In genomic region chr6:32087574-32088486, GRCh38 we compare ENCODE assay signal across 1 cellular context.
TF ChIP-seq lines count a peak whose summit lies in the region.

No MANE protein-coding gene starts in this region.

TF ChIP-seq in HepG2, 621 proteins besides CTCF, POLR2A, EP300 and RAD21 (continued from another document and continues in another):
- TF ChIP-seq, protein P1, sequence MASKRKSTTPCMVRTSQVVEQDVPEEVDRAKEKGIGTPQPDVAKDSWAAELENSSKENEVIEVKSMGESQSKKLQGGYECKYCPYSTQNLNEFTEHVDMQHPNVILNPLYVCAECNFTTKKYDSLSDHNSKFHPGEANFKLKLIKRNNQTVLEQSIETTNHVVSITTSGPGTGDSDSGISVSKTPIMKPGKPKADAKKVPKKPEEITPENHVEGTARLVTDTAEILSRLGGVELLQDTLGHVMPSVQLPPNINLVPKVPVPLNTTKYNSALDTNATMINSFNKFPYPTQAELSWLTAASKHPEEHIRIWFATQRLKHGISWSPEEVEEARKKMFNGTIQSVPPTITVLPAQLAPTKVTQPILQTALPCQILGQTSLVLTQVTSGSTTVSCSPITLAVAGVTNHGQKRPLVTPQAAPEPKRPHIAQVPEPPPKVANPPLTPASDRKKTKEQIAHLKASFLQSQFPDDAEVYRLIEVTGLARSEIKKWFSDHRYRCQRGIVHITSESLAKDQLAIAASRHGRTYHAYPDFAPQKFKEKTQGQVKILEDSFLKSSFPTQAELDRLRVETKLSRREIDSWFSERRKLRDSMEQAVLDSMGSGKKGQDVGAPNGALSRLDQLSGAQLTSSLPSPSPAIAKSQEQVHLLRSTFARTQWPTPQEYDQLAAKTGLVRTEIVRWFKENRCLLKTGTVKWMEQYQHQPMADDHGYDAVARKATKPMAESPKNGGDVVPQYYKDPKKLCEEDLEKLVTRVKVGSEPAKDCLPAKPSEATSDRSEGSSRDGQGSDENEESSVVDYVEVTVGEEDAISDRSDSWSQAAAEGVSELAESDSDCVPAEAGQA (IDR thresholded peaks at IDR 0.05; ENCODE audit: low read depth): peak; percentile 68; the same call in 1 of the 2 replicates
- TF ChIP-seq, protein P1 (CRISPR knock-in tag; IDR thresholded peaks at IDR 0.05; ENCODE audit: borderline replicate concordance): no peak
- TF ChIP-seq ZNF768 (CRISPR knock-in tag; IDR thresholded peaks at IDR 0.05): peak; percentile 71
- TF ChIP-seq ATF7-NPFF (CRISPR knock-in tag; IDR thresholded peaks at IDR 0.05; ENCODE audit: low read depth): peak; percentile 25; the same call in 1 of the 2 replicates
- TF ChIP-seq DNMT1 (CRISPR knock-in tag; IDR thresholded peaks at IDR 0.05): 0 out of 2 replicates have a peak, but pooled peaks have one; percentile 23
- peak; percentile 77 for TF ChIP-seq ZBTB7B (CRISPR knock-in tag; IDR thresholded peaks at IDR 0.05)
- 0 out of 2 replicates have a peak, but pooled peaks have one; percentile 51 for TF ChIP-seq NFKBIZ (CRISPR knock-in tag; IDR thresholded peaks at IDR 0.05)
- peak; percentile 70; the same call in 1 of the 2 replicates for TF ChIP-seq MYC (CRISPR knock-in tag; IDR thresholded peaks at IDR 0.05; ENCODE audit: borderline replicate concordance)
- TF ChIP-seq THAP11 (CRISPR knock-in tag; IDR thresholded peaks at IDR 0.05): peak; percentile 57
- TF ChIP-seq ZFAT (CRISPR knock-in tag; conservative IDR thresholded peaks at IDR 0.05): no peak
- peak; percentile 96 for TF ChIP-seq ZNF12 (CRISPR knock-in tag; IDR thresholded peaks at IDR 0.05)
- TF ChIP-seq, protein P2, sequence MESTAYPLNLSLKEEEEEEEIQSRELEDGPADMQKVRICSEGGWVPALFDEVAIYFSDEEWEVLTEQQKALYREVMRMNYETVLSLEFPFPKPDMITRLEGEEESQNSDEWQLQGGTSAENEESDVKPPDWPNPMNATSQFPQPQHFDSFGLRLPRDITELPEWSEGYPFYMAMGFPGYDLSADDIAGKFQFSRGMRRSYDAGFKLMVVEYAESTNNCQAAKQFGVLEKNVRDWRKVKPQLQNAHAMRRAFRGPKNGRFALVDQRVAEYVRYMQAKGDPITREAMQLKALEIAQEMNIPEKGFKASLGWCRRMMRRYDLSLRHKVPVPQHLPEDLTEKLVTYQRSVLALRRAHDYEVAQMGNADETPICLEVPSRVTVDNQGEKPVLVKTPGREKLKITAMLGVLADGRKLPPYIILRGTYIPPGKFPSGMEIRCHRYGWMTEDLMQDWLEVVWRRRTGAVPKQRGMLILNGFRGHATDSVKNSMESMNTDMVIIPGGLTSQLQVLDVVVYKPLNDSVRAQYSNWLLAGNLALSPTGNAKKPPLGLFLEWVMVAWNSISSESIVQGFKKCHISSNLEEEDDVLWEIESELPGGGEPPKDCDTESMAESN (CRISPR knock-in tag; conservative IDR thresholded peaks at IDR 0.05): peak; percentile 96
- TF ChIP-seq IRX3 (CRISPR knock-in tag; IDR thresholded peaks at IDR 0.05; ENCODE audit: borderline replicate concordance, low read depth): no peak
- TF ChIP-seq HNF4G (IDR thresholded peaks at IDR 0.05; ENCODE audit: borderline replicate concordance, low read depth, low read length): peak; percentile 50; the same call in 1 of the 2 replicates
- no peak; the same call in 1 of the 2 replicates for TF ChIP-seq HNF4G (CRISPR knock-in tag; IDR thresholded peaks at IDR 0.05; ENCODE audit: borderline replicate concordance, low read depth)
- TF ChIP-seq, protein P3, sequence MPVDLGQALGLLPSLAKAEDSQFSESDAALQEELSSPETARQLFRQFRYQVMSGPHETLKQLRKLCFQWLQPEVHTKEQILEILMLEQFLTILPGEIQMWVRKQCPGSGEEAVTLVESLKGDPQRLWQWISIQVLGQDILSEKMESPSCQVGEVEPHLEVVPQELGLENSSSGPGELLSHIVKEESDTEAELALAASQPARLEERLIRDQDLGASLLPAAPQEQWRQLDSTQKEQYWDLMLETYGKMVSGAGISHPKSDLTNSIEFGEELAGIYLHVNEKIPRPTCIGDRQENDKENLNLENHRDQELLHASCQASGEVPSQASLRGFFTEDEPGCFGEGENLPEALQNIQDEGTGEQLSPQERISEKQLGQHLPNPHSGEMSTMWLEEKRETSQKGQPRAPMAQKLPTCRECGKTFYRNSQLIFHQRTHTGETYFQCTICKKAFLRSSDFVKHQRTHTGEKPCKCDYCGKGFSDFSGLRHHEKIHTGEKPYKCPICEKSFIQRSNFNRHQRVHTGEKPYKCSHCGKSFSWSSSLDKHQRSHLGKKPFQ (CRISPR knock-in tag; IDR thresholded peaks at IDR 0.05; ENCODE audit: insufficient replicate concordance): no peak
- 0 out of 2 replicates have a peak, but pooled peaks have one; percentile 46 for TF ChIP-seq ESRRA (CRISPR knock-in tag; IDR thresholded peaks at IDR 0.05; ENCODE audit: low read depth)
- TF ChIP-seq SOX13 (IDR thresholded peaks at IDR 0.05): no peak
- TF ChIP-seq SOX13 (CRISPR knock-in tag; conservative IDR thresholded peaks at IDR 0.05 in 1 of 2, IDR thresholded peaks at IDR 0.05 in 1 of 2): peak in 1 of 2 experiments; percentile 22; a peak in 1 of 4 replicates
- 0 out of 2 replicates have a peak, but pooled peaks have one; percentile 38 for TF ChIP-seq PHF20 (CRISPR knock-in tag; IDR thresholded peaks at IDR 0.05)
- TF ChIP-seq ZNF772 (CRISPR knock-in tag; IDR thresholded peaks at IDR 0.05): peak; percentile 46; the same call in 1 of the 2 replicates
- TF ChIP-seq, protein P4, sequence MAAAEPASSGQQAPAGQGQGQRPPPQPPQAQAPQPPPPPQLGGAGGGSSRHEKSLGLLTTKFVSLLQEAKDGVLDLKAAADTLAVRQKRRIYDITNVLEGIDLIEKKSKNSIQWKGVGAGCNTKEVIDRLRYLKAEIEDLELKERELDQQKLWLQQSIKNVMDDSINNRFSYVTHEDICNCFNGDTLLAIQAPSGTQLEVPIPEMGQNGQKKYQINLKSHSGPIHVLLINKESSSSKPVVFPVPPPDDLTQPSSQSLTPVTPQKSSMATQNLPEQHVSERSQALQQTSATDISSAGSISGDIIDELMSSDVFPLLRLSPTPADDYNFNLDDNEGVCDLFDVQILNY (CRISPR knock-in tag; conservative IDR thresholded peaks at IDR 0.05): no peak
- no peak for TF ChIP-seq ZNF75D (CRISPR knock-in tag; IDR thresholded peaks at IDR 0.05; ENCODE audit: borderline replicate concordance)
- TF ChIP-seq PRDM10 (CRISPR knock-in tag; IDR thresholded peaks at IDR 0.05; ENCODE audit: low read depth): peak; percentile 78; the same call in 1 of the 2 replicates
- TF ChIP-seq KMT2B (CRISPR knock-in tag; IDR thresholded peaks at IDR 0.05): 0 out of 2 replicates have a peak, but pooled peaks have one; percentile 42
- peak; percentile 66; the same call in 1 of the 2 replicates for TF ChIP-seq ZKSCAN8 (CRISPR knock-in tag; IDR thresholded peaks at IDR 0.05; ENCODE audit: borderline replicate concordance)
- TF ChIP-seq MEF2D (CRISPR knock-in tag; IDR thresholded peaks at IDR 0.05): no peak
- TF ChIP-seq ZNF33B (CRISPR knock-in tag; IDR thresholded peaks at IDR 0.05): no peak
- peak; percentile 81 for TF ChIP-seq HDAC1 (CRISPR knock-in tag; IDR thresholded peaks at IDR 0.05)
- peak; percentile 84 for TF ChIP-seq STAG1 (CRISPR knock-in tag; IDR thresholded peaks at IDR 0.05)
- TF ChIP-seq PPARG (CRISPR knock-in tag; conservative IDR thresholded peaks at IDR 0.05): 0 out of 2 replicates have a peak, but pooled peaks have one; percentile 28
- TF ChIP-seq, protein P5, sequence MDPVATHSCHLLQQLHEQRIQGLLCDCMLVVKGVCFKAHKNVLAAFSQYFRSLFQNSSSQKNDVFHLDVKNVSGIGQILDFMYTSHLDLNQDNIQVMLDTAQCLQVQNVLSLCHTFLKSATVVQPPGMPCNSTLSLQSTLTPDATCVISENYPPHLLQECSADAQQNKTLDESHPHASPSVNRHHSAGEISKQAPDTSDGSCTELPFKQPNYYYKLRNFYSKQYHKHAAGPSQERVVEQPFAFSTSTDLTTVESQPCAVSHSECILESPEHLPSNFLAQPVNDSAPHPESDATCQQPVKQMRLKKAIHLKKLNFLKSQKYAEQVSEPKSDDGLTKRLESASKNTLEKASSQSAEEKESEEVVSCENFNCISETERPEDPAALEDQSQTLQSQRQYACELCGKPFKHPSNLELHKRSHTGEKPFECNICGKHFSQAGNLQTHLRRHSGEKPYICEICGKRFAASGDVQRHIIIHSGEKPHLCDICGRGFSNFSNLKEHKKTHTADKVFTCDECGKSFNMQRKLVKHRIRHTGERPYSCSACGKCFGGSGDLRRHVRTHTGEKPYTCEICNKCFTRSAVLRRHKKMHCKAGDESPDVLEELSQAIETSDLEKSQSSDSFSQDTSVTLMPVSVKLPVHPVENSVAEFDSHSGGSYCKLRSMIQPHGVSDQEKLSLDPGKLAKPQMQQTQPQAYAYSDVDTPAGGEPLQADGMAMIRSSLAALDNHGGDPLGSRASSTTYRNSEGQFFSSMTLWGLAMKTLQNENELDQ (CRISPR knock-in tag; IDR thresholded peaks at IDR 0.05; ENCODE audit: borderline replicate concordance): 0 out of 2 replicates have a peak, but pooled peaks have one; percentile 40
- no peak for TF ChIP-seq SIN3A (IDR thresholded peaks at IDR 0.05; ENCODE audit: borderline replicate concordance, low read depth, low read length)
- no peak for TF ChIP-seq NFIB (CRISPR knock-in tag; IDR thresholded peaks at IDR 0.05; ENCODE audit: borderline replicate concordance)
- TF ChIP-seq GPN1 (CRISPR knock-in tag; IDR thresholded peaks at IDR 0.05; ENCODE audit: borderline replicate concordance): no peak
- peak; percentile 40 for TF ChIP-seq RARA (CRISPR knock-in tag; IDR thresholded peaks at IDR 0.05)
- TF ChIP-seq, protein P6, sequence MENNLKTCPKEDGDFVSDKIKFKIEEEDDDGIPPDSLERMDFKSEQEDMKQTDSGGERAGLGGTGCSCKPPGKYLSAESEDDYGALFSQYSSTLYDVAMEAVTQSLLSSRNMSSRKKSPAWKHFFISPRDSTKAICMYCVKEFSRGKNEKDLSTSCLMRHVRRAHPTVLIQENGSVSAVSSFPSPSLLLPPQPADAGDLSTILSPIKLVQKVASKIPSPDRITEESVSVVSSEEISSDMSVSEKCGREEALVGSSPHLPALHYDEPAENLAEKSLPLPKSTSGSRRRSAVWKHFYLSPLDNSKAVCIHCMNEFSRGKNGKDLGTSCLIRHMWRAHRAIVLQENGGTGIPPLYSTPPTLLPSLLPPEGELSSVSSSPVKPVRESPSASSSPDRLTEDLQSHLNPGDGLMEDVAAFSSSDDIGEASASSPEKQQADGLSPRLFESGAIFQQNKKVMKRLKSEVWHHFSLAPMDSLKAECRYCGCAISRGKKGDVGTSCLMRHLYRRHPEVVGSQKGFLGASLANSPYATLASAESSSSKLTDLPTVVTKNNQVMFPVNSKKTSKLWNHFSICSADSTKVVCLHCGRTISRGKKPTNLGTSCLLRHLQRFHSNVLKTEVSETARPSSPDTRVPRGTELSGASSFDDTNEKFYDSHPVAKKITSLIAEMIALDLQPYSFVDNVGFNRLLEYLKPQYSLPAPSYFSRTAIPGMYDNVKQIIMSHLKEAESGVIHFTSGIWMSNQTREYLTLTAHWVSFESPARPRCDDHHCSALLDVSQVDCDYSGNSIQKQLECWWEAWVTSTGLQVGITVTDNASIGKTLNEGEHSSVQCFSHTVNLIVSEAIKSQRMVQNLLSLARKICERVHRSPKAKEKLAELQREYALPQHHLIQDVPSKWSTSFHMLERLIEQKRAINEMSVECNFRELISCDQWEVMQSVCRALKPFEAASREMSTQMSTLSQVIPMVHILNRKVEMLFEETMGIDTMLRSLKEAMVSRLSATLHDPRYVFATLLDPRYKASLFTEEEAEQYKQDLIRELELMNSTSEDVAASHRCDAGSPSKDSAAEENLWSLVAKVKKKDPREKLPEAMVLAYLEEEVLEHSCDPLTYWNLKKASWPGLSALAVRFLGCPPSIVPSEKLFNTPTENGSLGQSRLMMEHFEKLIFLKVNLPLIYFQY (CRISPR knock-in tag; IDR thresholded peaks at IDR 0.05; ENCODE audit: borderline replicate concordance): peak; percentile 74; the same call in 1 of the 2 replicates
- 0 out of 2 replicates have a peak, but pooled peaks have one; percentile 42 for TF ChIP-seq SMAD3 (CRISPR knock-in tag; IDR thresholded peaks at IDR 0.05)
- TF ChIP-seq NCOA2 (CRISPR knock-in tag; IDR thresholded peaks at IDR 0.05): peak; percentile 39; the same call in 1 of the 2 replicates
- TF ChIP-seq ZMYM4 (CRISPR knock-in tag; IDR thresholded peaks at IDR 0.05): peak; percentile 73
- TF ChIP-seq CCDC6 (CRISPR knock-in tag; IDR thresholded peaks at IDR 0.05): 0 out of 2 replicates have a peak, but pooled peaks have one; percentile 31
